Comparison of ENCODE assay signal across 29 cellular contexts in the genomic region with DNA sequence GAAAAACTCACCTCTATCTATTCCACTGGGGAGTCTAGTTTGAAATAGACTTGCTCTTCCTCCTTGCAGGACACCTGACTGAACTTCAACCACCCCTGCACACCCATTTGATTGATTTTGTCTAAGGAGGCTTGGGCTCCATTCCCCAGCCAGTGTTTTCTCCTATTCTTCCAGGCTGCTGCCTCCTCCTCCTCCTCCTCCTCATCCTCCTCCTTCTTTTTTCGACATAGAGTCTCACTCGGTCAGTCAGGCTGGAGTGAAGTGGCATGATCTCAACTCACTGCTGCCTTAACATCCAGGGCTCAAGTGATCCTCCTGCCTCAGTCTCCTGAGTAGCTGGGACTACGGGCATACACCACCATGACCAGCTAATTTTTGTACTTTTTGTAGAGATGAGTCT. TPM values are rescaled to one million over a fixed set of nuclear protein-coding genes. Genes with fewer than 3 reads are reported as not detected.
"Had no signal": no experiment of that assay in that cellular context is flagged by ENCODE, and none has a peak within 500 bp of the region (broad histone marks: within the 10 kb centered on the region; RNA-seq: fewer than 3 reads in every experiment).

No MANE protein-coding gene starts in this region.

- DNase-seq: hypothalamus; islet precursor cell; left ventricle myocardium inferior; mesendoderm; naive B cell; natural killer cell; nephron progenitor cell; ovary; stimulated activated CD4-positive, alpha-beta T cell treated with anti-CD3 and anti-CD28 coated beads, Interleukin-12 subunit alpha, Interleukin-12 subunit beta, amount 100 ng/mL, for 4 hours; stimulated activated CD4-positive, alpha-beta T cell treated with anti-CD3 and anti-CD28 coated beads, Interleukin-15, amount 100 ng/mL, for 24 hours; stimulated activated CD4-positive, alpha-beta T cell treated with anti-CD3 and anti-CD28 coated beads, Interleukin-2, amount 100 ng/mL, for 24 hours; stimulated activated CD4-positive, alpha-beta T cell treated with anti-CD3 and anti-CD28 coated beads, Interleukin-4, amount 100 ng/mL, for 1 hour; stimulated activated naive B cell treated with anti-CD40 and anti-IgM and Interleukin-4, amounts not matched to agents 10 μg/mL and 1 μg/mL and 100 μg/mL, for 72 hours; stimulated activated naive CD8-positive, alpha-beta T cell treated with anti-CD3 and anti-CD28 coated beads, Interleukin-15, Interleukin-2, amounts not matched to agents 100 U/mL and 50 U/mL, for 24 hours; stomach; testis; thyroid gland; transverse colon; upper lobe of right lung had no signal

- H3K27ac ChIP-seq: left ventricle myocardium inferior, ovary, right atrium auricular region, skin epidermis, stomach, testis, thyroid gland, transverse colon, upper lobe of right lung had no signal

- H3K4me3 Mint-ChIP-seq: nephron progenitor cell; stimulated activated naive B cell treated with anti-CD40 and anti-IgM and Interleukin-4, amounts not matched to agents 10 μg/mL and 1 μg/mL and 100 μg/mL, for 72 hours had no signal

- H3K4me3 ChIP-seq: left ventricle myocardium inferior, lung, ovary, right atrium auricular region, skin epidermis, stomach, testis, thyroid gland, transverse colon, upper lobe of right lung had no signal

- H3K9me3 Mint-ChIP-seq: mesothelial cell of epicardium, natural killer cell, nephron progenitor cell had no signal

- ATAC-seq: natural killer cell; sciatic nerve; stimulated activated naive B cell treated with anti-CD40 and anti-IgM and Interleukin-4, amounts not matched to agents 10 μg/mL and 1 μg/mL and 100 μg/mL, for 72 hours; stimulated activated naive CD8-positive, alpha-beta T cell treated with anti-CD3 and anti-CD28 coated beads, Interleukin-15, Interleukin-2, amounts not matched to agents 100 U/mL and 50 U/mL, for 24 hours; upper lobe of right lung had no signal

- FAIRE-seq: urothelium cell line had no signal

- H3K9me3 ChIP-seq: left ventricle myocardium inferior, ovary, right atrium auricular region, stomach, testis, thyroid gland, transverse colon, upper lobe of right lung had no signal

- H3K36me3 Mint-ChIP-seq: mesothelial cell of epicardium, natural killer cell had no signal

- H3K36me3 ChIP-seq: left ventricle myocardium inferior, ovary, right atrium auricular region, stomach, thyroid gland, transverse colon, upper lobe of right lung had no signal

- H3K27ac Mint-ChIP-seq: mesothelial cell of epicardium; naive B cell; natural killer cell; nephron progenitor cell; progenitor cell of endocrine pancreas; stimulated activated naive B cell treated with anti-CD40 and anti-IgM and Interleukin-4, amounts not matched to agents 10 μg/mL and 1 μg/mL and 100 μg/mL, for 72 hours had no signal

RNA-seq across cellular contexts. Expression of gene DLX4, which starts 1.8 kb away (rescaled TPM):
- total RNA-seq: left ventricle myocardium inferior, pulmonary artery endothelial cell, sciatic nerve, stomach, transverse colon had no signal
- polyA plus RNA-seq: ovary had no signal

RNA-seq across cellular contexts. Expression of gene DLX3, which starts 27.8 kb away (rescaled TPM):
- total RNA-seq: left ventricle myocardium inferior, mononuclear cell, natural killer cell, pulmonary artery endothelial cell, renal cortical epithelial cell, stomach, transverse colon had no signal
